Comparison of ENCODE assay signal across 8 cellular contexts in the genomic region with DNA sequence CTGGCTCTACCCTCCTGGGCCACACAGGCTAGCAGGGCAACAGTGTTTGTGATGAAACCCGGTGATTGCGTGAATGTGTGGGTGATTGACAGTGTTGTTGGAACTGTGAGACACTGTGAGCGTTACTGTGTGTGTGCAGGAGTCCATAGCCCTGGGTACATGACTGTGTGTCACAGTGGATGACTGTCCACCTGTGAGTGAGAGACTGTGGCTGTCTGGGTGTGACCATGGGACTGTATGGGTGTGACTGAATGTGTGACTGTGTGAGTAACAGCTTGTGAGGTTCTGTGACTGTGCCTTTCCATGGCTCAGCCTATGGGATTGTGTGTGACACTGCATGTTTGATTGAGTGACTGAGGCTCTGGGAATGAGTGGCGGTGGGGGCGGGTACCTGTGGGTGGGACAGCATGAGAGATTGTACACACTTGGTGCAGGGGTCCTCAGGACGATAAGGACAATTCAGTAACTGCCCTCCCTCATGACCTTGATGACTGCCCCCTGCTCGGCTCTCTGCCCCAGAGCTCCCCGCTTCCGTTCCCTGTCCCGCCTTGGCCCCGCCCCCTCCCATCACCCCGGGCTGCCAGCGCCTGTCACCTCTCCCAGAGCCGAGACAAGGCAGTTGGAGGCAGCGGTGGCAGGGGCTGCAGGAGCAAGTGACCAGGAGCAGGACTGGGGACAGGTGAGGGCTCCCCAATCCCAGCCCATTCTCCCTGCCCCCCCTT. TPM values are rescaled to one million over a fixed set of nuclear protein-coding genes. Genes with fewer than 3 reads are reported as not detected.
DNase-seq lines count a peak whose midpoint lies in the region; ATAC-seq, FAIRE-seq and TF ChIP-seq lines count a peak whose summit lies in the region.

A gene with protein sequence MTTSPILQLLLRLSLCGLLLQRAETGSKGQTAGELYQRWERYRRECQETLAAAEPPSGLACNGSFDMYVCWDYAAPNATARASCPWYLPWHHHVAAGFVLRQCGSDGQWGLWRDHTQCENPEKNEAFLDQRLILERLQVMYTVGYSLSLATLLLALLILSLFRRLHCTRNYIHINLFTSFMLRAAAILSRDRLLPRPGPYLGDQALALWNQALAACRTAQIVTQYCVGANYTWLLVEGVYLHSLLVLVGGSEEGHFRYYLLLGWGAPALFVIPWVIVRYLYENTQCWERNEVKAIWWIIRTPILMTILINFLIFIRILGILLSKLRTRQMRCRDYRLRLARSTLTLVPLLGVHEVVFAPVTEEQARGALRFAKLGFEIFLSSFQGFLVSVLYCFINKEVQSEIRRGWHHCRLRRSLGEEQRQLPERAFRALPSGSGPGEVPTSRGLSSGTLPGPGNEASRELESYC (plus strand): TSS at position 602 of the 722 bp plus-strand sequence. CDS start 1,300 bp downstream, outside the sequence.

- intact Hi-C loops in PC-9 (cut with micrococcal nuclease; ENCODE audit: unreplicated experiment) (no loop called here), prostate gland (cut with DNase I) (no loop called here)

- TF ChIP-seq CTCF in AG04449 (IDR thresholded peaks at IDR 0.05; ENCODE audit: insufficient read depth, low read length, missing control alignments): no peak
- no peak for TF ChIP-seq CTCF in PC-9 (conservative IDR thresholded peaks at IDR 0.05)
- no peak for TF ChIP-seq CTCF in prostate gland (IDR thresholded peaks at IDR 0.05)

- H3K9me3 ChIP-seq in PC-9 (ENCODE audit: insufficient read depth, low read depth) (no peaks in the 10 kb centered on the region), prostate gland (no peaks in the 10 kb centered on the region)

- H3K36me3 ChIP-seq in PC-9 (ENCODE audit: low read depth): no peaks in the 10 kb centered on the region
- no peaks in the 10 kb centered on the region for H3K36me3 ChIP-seq in prostate gland

- no peak for DNase-seq in AG04449 (ENCODE audit: low read depth, low spot score)
- DNase-seq in GM19240 (ENCODE audit: insufficient read length, low spot score): peak; percentile 83
- peak; percentile 59 to 91 for DNase-seq in PC-9
- peak; percentile 39 for DNase-seq in activated T-helper 1 cell treated with Interleukin-2 at 50 U/mL for 16 hours (ENCODE audit: low read depth)
- DNase-seq in frontal cortex (ENCODE audit: low spot score in 2 of 2): peak; percentile 24 to 53
- DNase-seq in prostate gland (ENCODE audit: low spot score): no peak

- peaks cover 35% of the 10 kb centered on the region for H3K4me1 ChIP-seq in PC-9 (replicated peaks; ENCODE audit: insufficient read depth)
- no peaks in the 10 kb centered on the region for H3K4me1 ChIP-seq in prostate gland (replicated peaks)

- peak; percentile 51 for TF ChIP-seq POLR2A in prostate gland (IDR thresholded peaks at IDR 0.05)

- H3K27ac ChIP-seq in PC-9: peak within 1 kb of the TSS; percentile 20; the same call in 1 of the 2 replicates
- H3K27ac ChIP-seq in prostate gland: peak within 1 kb of the TSS in 1 of 2 donors; percentile 52

- no TSS peak for BruUV-seq in PC-9 (replicated peaks; lab: Mats Ljungman, UMichigan)

- no peaks in the 10 kb centered on the region for H3K9me2 ChIP-seq in PC-9 (ENCODE audit: insufficient read depth)

- peak within 1 kb of the TSS; percentile 92 for H3K4me2 ChIP-seq in PC-9

- WGBS in prostate gland: 12% methylated on average over 15 of the region's 15 CpGs

- H3K27me3 ChIP-seq in PC-9 (ENCODE audit: insufficient read depth, low read depth) (no peaks in the 10 kb centered on the region), prostate gland (replicated peaks; ENCODE audit: insufficient read depth) (no peaks in the 10 kb centered on the region)

- H2AFZ ChIP-seq in PC-9: peak within 1 kb of the TSS; percentile 73

- H3K79me2 ChIP-seq in PC-9 (ENCODE audit: low read depth): no peaks in the 10 kb centered on the region

- no peak for ATAC-seq in GM18520 (IDR thresholded peaks at IDR 0.05; ENCODE audit: unreplicated experiment)
- no peak for ATAC-seq in HG02938 (IDR thresholded peaks at IDR 0.05; ENCODE audit: unreplicated experiment)

- H3F3A ChIP-seq in PC-9 (ENCODE audit: insufficient read depth, low read depth): peaks cover 24% of the 10 kb centered on the region; the same call in 1 of the 2 replicates

- CTCF ChIA-PET in AG04449 (lab: Yijun Ruan, JAX): interaction anchor here (0.9 to 3.7 kb wide), 5 partner anchors 13 to 26 kb away, joined by 3 to 25 read pairs (median 5); a partner anchor contains a TSS
- CTCF ChIA-PET in PC-9 (lab: Charles Lee): no interaction called here

- no peaks in the 10 kb centered on the region for H4K20me1 ChIP-seq in PC-9 (ENCODE audit: insufficient read depth)

- H3K4me3 ChIP-seq in AG04449 (ENCODE audit: low read depth, low read length): peak within 1 kb of the TSS; percentile 59
- peak within 1 kb of the TSS; percentile 60 for H3K4me3 ChIP-seq in PC-9
- peak within 1 kb of the TSS; percentile 21 to 25 for H3K4me3 ChIP-seq in prostate gland

- no peak for FAIRE-seq in frontal cortex (lab: Jason Lieb, UNC)

- POLR2A ChIA-PET in AG04449 (lab: Yijun Ruan, JAX) (interaction anchor here (0.6 kb wide), 1 partner anchor 12 kb away, joined by 3 read pairs; no protein-coding TSS in a partner anchor), PC-9 (lab: Charles Lee; ENCODE audit: unreplicated experiment) (interaction anchor here (0.7 to 1.0 kb wide), 2 partner anchors 9 to 52 kb away, joined by 3 to 17 read pairs; no protein-coding TSS in a partner anchor)

RNA-seq across cellular contexts. Expression of the gene that starts here (rescaled TPM):
- total RNA-seq in PC-9 (2021): 5.8 and 6.7 TPM in 2 replicates
- 0.41 TPM for total RNA-seq in frontal cortex
- total RNA-seq in prostate gland: 1 to 10 TPM; 2.6 to 4.9 TPM

Comparison
In these comparisons a context has a peak if more than half of its experiments do, and no peak if none do; other contexts are left out.
1. Peak in DNase-seq in frontal cortex; RNA of the gene not detected or under 1 TPM.
2. DNase-seq: peak in GM19240 (single experiment), PC-9 (2 of 2) and activated T-helper 1 cell treated with Interleukin-2 at 50 U/mL for 16 hours (single experiment); none in AG04449 (single experiment) and prostate gland (single experiment).
3. Peak in every context shown above with its lines, with median percentiles within 50 percentile points of each other: H3K4me3 ChIP-seq.